In genomic region chr4:139300431-139301142, GRCh38 we compare ENCODE assay signal across 8 cellular contexts. TPM values are rescaled to one million over a fixed set of nuclear protein-coding genes. Genes with fewer than 3 reads are reported as not detected.
DNase-seq lines count a peak whose midpoint lies in the region; ATAC-seq and TF ChIP-seq lines count a peak whose summit lies in the region.

No MANE protein-coding gene starts in this region.

- H3K14ac ChIP-seq in mesenchymal stem cell (ENCODE audit: low read length in 2 of 2), result peak overlapping the region in 1 of 2 experiments; percentile 60

- peak overlapping the region; percentile 23 for H4K91ac ChIP-seq in mesenchymal stem cell (ENCODE audit: low read length)

- H3K23ac ChIP-seq in mesenchymal stem cell (ENCODE audit: low read length in 2 of 2), result no peak overlapping the region

- no peak overlapping the region for H2BK15ac ChIP-seq in mesenchymal stem cell (ENCODE audit: low read depth, poor library complexity, severe bottlenecking)

- peak; percentile 60 for DNase-seq in ACHN
- peak; percentile 81 for DNase-seq in mesenchymal stem cell
- no peak for DNase-seq in upper lobe of left lung
- no peak for DNase-seq in NCI-H2029 treated with DMSO at 0.1 percent for 48 hours (lab: John Stamatoyannopoulos, UW)

- peak overlapping the region; percentile 16 to 88 for H3K18ac ChIP-seq in mesenchymal stem cell (ENCODE audit: low read depth in 1 of 2, low read length in 2 of 2)

- peak overlapping the region; percentile 91 for H4K8ac ChIP-seq in mesenchymal stem cell (ENCODE audit: low read length)

- peak overlapping the region; percentile 71 for H2BK120ac ChIP-seq in mesenchymal stem cell (ENCODE audit: low read depth, low read length)

- peak overlapping the region; percentile 86 for H3K27ac ChIP-seq in duodenal mucosa (ENCODE audit: low read depth, low read length)
- peak overlapping the region; percentile 91 for H3K27ac ChIP-seq in mesenchymal stem cell (ENCODE audit: low read length, poor library complexity, severe bottlenecking)
- peak overlapping the region; percentile 88 to 98 (median 95) for H3K27ac ChIP-seq in upper lobe of left lung

- peak overlapping the region; percentile 53 for H2AFZ ChIP-seq in mesenchymal stem cell (ENCODE audit: low read depth, low read length)

- 2% methylated on average over 18 of the region's 18 CpGs for WGBS in mesenchymal stem cell
- WGBS in upper lobe of left lung, 2 donors, result 9 to 11% methylated on average over 18 of the region's 18 CpGs

- H3K4ac ChIP-seq in mesenchymal stem cell (ENCODE audit: low read depth in 1 of 2, low read length in 2 of 2), result peak overlapping the region in 1 of 2 experiments; percentile 9

- TF ChIP-seq CTCF in upper lobe of left lung (IDR thresholded peaks at IDR 0.05), result no peak

- H2BK5ac ChIP-seq in mesenchymal stem cell (ENCODE audit: low read depth, low read length, poor library complexity, severe bottlenecking), result no peak overlapping the region

- H3K27me3 ChIP-seq in duodenal mucosa (ENCODE audit: control insufficient read depth in 1 of 2, insufficient read depth in 2 of 2, low read length in 2 of 2) (no peaks in the 10 kb centered on the region), mesenchymal stem cell (ENCODE audit: control insufficient read depth in 1 of 2, insufficient read depth in 1 of 2, low read length in 2 of 2) (no peaks in the 10 kb centered on the region), upper lobe of left lung (no peaks in the 10 kb centered on the region)

- no peak overlapping the region for H2BK12ac ChIP-seq in mesenchymal stem cell (ENCODE audit: low read length in 2 of 2)

- TF ChIP-seq EP300 in upper lobe of left lung (IDR thresholded peaks at IDR 0.05), result no peak

- peaks cover 5% of the 10 kb centered on the region for H3K79me1 ChIP-seq in mesenchymal stem cell (replicated peaks; ENCODE audit: low read length, poor library complexity, severe bottlenecking)

- ATAC-seq in GM18505 (IDR thresholded peaks at IDR 0.05; ENCODE audit: unreplicated experiment) (peak; percentile 6), HG03039 (IDR thresholded peaks at IDR 0.05; ENCODE audit: unreplicated experiment) (peak; percentile 2), upper lobe of left lung (ENCODE audit: low FRiP score in 2 of 2) (peak; percentile 13 to 42)

- TF ChIP-seq POLR2A in GM18505 (IDR thresholded peaks at IDR 0.05; ENCODE audit: borderline replicate concordance, extremely low read depth, insufficient read depth, insufficient read length) (no peak), upper lobe of left lung (IDR thresholded peaks at IDR 0.05) (no peak)

- H3K9ac ChIP-seq in duodenal mucosa (ENCODE audit: low read depth in 1 of 2, low read length in 2 of 2) (peak overlapping the region; percentile 93 to 94), mesenchymal stem cell (ENCODE audit: low read length) (peak overlapping the region; percentile 94)

- H3K4me3 ChIP-seq in duodenal mucosa (ENCODE audit: low read depth in 1 of 2, low read length in 2 of 2) (peak overlapping the region; percentile 93 to 99), mesenchymal stem cell (ENCODE audit: insufficient read depth in 1 of 2, low read depth in 1 of 2, low read length in 2 of 2) (peak overlapping the region; percentile 87 to 90), upper lobe of left lung (peak overlapping the region; percentile 9 to 99 (median 76))

- H3K9me3 ChIP-seq in duodenal mucosa (ENCODE audit: control insufficient read depth in 1 of 2, low read length in 2 of 2) (no peaks in the 10 kb centered on the region), mesenchymal stem cell (ENCODE audit: control insufficient read depth, low read length) (no peaks in the 10 kb centered on the region), upper lobe of left lung (no peaks in the 10 kb centered on the region)

- H3K36me3 ChIP-seq in duodenal mucosa (ENCODE audit: control insufficient read depth in 1 of 2, insufficient read depth in 2 of 2, low read length in 2 of 2) (peaks cover 0 to 2% of the 10 kb centered on the region in 2 donors), mesenchymal stem cell (ENCODE audit: control insufficient read depth in 1 of 2, insufficient read depth in 2 of 2, low read depth in 1 of 2, low read length in 2 of 2) (peaks cover 6 to 7% of the 10 kb centered on the region in 2 experiments), upper lobe of left lung (peaks cover 0 to 6% (median 0%) of the 10 kb centered on the region in 4 donors)

- H3K4me1 ChIP-seq in duodenal mucosa (ENCODE audit: control insufficient read depth in 1 of 2, insufficient read depth in 2 of 2, low read length in 2 of 2), result peaks cover 24 to 27% of the 10 kb centered on the region in 2 donors
- H3K4me1 ChIP-seq in mesenchymal stem cell (ENCODE audit: control insufficient read depth, insufficient read depth, low read depth, low read length), result peaks cover 3% of the 10 kb centered on the region
- H3K4me1 ChIP-seq in upper lobe of left lung, result peaks cover 29 to 41% (median 35%) of the 10 kb centered on the region in 4 donors

- in situ Hi-C loops in ACHN (cut with HindIII; ENCODE audit: low pct_ligation_motif_present, low pct_unique_long_range_greater_than_20kb, low sequenced_read_pairs), result no loop called here

- no peak overlapping the region for H2AK5ac ChIP-seq in mesenchymal stem cell (ENCODE audit: low read length, severe bottlenecking)

- peak overlapping the region; percentile 89 for H3K4me2 ChIP-seq in mesenchymal stem cell (ENCODE audit: low read length, poor library complexity, severe bottlenecking)

TF ChIP-seq in PFSK-1, 5 proteins besides CTCF, POLR2A, EP300 and RAD21:
- peak in 1 of 2 experiments; percentile 37; a peak in 1 of 4 replicates for TF ChIP-seq REST (IDR thresholded peaks at IDR 0.05; ENCODE audit: insufficient read depth in 1 of 2, low read depth in 2 of 2, low read length in 2 of 2)
- peak; percentile 34; the same call in 1 of the 2 replicates for TF ChIP-seq SIN3A (IDR thresholded peaks at IDR 0.05; ENCODE audit: borderline replicate concordance, insufficient read depth, low read length)
- no peak for TF ChIP-seq TAF1 (IDR thresholded peaks at IDR 0.05; ENCODE audit: borderline replicate concordance, insufficient read depth, low read length)

RNA-seq across cellular contexts. Expression of gene NAA15, which starts 0.7 kb away (rescaled TPM):
- 10.6 TPM for polyA plus RNA-seq in PFSK-1 (2012; ENCODE audit: insufficient read length, low read depth)
- 16.2 TPM for polyA plus RNA-seq in mesenchymal stem cell (2013, experiment 1 of 2)
- polyA plus RNA-seq in mesenchymal stem cell (2013, experiment 2 of 2), result 16.5 TPM
- total RNA-seq in upper lobe of left lung, result 10 to 100 TPM; 11.0 to 37.7 (median 31.3) TPM

RNA-seq across cellular contexts. Expression of gene NDUFC1, which starts 1.7 kb away (rescaled TPM):
- 60.7 TPM for polyA plus RNA-seq in PFSK-1 (2012; ENCODE audit: insufficient read length, low read depth)
- 146 TPM for polyA plus RNA-seq in mesenchymal stem cell (2013, experiment 1 of 2)
- 148 TPM for polyA plus RNA-seq in mesenchymal stem cell (2013, experiment 2 of 2)
- total RNA-seq in upper lobe of left lung, result 10 to 100 TPM; 17.9 to 49.2 (median 34.6) TPM

RNA-seq across cellular contexts. Expression of gene MGARP, which starts 20.6 kb away (rescaled TPM):
- polyA plus RNA-seq in PFSK-1 (2012; ENCODE audit: insufficient read length, low read depth), result not detected
- polyA plus RNA-seq in mesenchymal stem cell (2013, experiment 1 of 2), result 2.7 TPM
- polyA plus RNA-seq in mesenchymal stem cell (2013, experiment 2 of 2), result 3.1 TPM
- total RNA-seq in upper lobe of left lung, result under 1 TPM in 2 of 6 donors, not detected in 4; 0.43 to 0.98 TPM

Comparison
In these comparisons a context has a peak if more than half of its experiments do, and no peak if none do; other contexts are left out.
1. DNase-seq: peak in ACHN (single experiment) and mesenchymal stem cell (single experiment); none in upper lobe of left lung (0 of 2) and NCI-H2029 treated with DMSO at 0.1 percent for 48 hours (single experiment).
2. Peak in every context shown above with its lines, with median percentiles within 50 percentile points of each other: ATAC-seq, H3K27ac ChIP-seq and H3K4me3 ChIP-seq.